Comparison of ENCODE assay signal across 8 cellular contexts in genomic region chr16:29862884-29863668, GRCh38. TPM values are rescaled to one million over a fixed set of nuclear protein-coding genes. Genes with fewer than 3 reads are reported as not detected.
DNase-seq lines count a peak whose midpoint lies in the region; ATAC-seq, FAIRE-seq and TF ChIP-seq lines count a peak whose summit lies in the region.

Gene CDIPT, minus strand, starts transcription at chr16:29863226. Its CDS starts 369 bp downstream, at chr16:29862857.

- DNase-seq in Caco-2: peak; percentile 92 to 96
- peak in 75 of 76 experiments; percentile 21 to 96 (median 89) for DNase-seq in HUDEP-2 (lab: John Stamatoyannopoulos, UW; ENCODE audit: unreplicated experiment in 76 of 76)
- DNase-seq in NOMO-1 treated with dmso at 0.1 percent for 144 hours (lab: John Stamatoyannopoulos, UW; ENCODE audit: unreplicated experiment): peak; percentile 96
- DNase-seq in activated CD8-positive, alpha-beta memory T cell treated with anti-CD3 and anti-CD28 coated beads for 48 hours (ENCODE audit: low read depth in 2 of 3, low spot score in 2 of 3): peak; percentile 70 to 79 (median 78)
- DNase-seq in H1 (ENCODE audit: low read depth in 1 of 2, low spot score in 2 of 2): peak; percentile 91 to 93
- peak; percentile 88 to 90 for DNase-seq in memory B cell (ENCODE audit: low spot score in 2 of 2)
- DNase-seq in stimulated activated CD8-positive, alpha-beta memory T cell treated with anti-CD3 and anti-CD28 coated beads, Interleukin-12 subunit alpha, Interleukin-12 subunit beta, amount 100 ng/mL, for 24 hours (ENCODE audit: extremely low read depth): peak; percentile 78

- peak within 1 kb of the TSS; percentile 89; the same call in 1 of the 2 replicates for H4K8ac ChIP-seq in H1 (ENCODE audit: extremely low read depth, insufficient read depth, low read length)

- peaks cover 0 to 9% of the 10 kb centered on the region in 2 experiments; a peak in 2 of 4 replicates for H3K79me2 ChIP-seq in H1 (ENCODE audit: control insufficient read depth in 1 of 2, insufficient read depth in 2 of 2, low read length in 2 of 2)

- peak in 1 of 2 experiments; percentile 23; a peak in 2 of 4 replicates for TF ChIP-seq RAD21 in H1 (IDR thresholded peaks at IDR 0.05 in 1 of 2, conservative IDR thresholded peaks at IDR 0.05 in 1 of 2; ENCODE audit: low read depth in 2 of 2, low read length in 2 of 2)

- H3K56ac ChIP-seq in H1 (replicated peaks; ENCODE audit: insufficient read length, low read depth, low read length): no peak within 1 kb of the TSS

- TF ChIP-seq EP300 in H1 (IDR thresholded peaks at IDR 0.05; ENCODE audit: borderline replicate concordance in 1 of 2, low read depth in 2 of 2, low read length in 2 of 2): peak in 1 of 2 experiments; percentile 99; a peak in 2 of 3 replicates

- peak within 1 kb of the TSS; percentile 99 for H2BK15ac ChIP-seq in H1 (ENCODE audit: low read length)

- peak within 1 kb of the TSS; percentile 100 for H3K27ac Mint-ChIP-seq in Caco-2 (ENCODE audit: unreplicated experiment)
- H3K27ac Mint-ChIP-seq in memory B cell: peak within 1 kb of the TSS; percentile 96

- peak within 1 kb of the TSS; percentile 99 for H3K27ac ChIP-seq in H1 (ENCODE audit: low read depth, low read length)

- peak within 1 kb of the TSS; percentile 64 to 95 for H3K4me2 ChIP-seq in H1 (ENCODE audit: insufficient read depth in 1 of 2, low read depth in 2 of 2, low read length in 2 of 2)

- TF ChIP-seq CTCF in Caco-2 (IDR thresholded peaks at IDR 0.05; ENCODE audit: insufficient read depth in 1 of 2, low read depth in 1 of 2, low read length in 1 of 2, severe bottlenecking in 1 of 2, unreplicated experiment in 1 of 2): peak; percentile 13 to 66
- TF ChIP-seq CTCF in H1 (IDR thresholded peaks at IDR 0.05; ENCODE audit: control extremely low read depth in 1 of 3, insufficient read depth in 1 of 3, low read depth in 1 of 3, low read length in 3 of 3): peak; percentile 73 to 94 (median 78)

- H3K23me2 ChIP-seq in H1 (ENCODE audit: low read depth, low read length): peaks cover 8% of the 10 kb centered on the region; the same call in 1 of the 2 replicates

- peak; percentile 91 for ATAC-seq in GM21360 (IDR thresholded peaks at IDR 0.05; ENCODE audit: unreplicated experiment)
- ATAC-seq in memory B cell (ENCODE audit: low read depth): peak; percentile 98

- intact Hi-C loops in Caco-2 (cut with micrococcal nuclease; ENCODE audit: unreplicated experiment): loop anchor here (2.0 to 10.0 kb wide), 4 partner anchors 36 to 112 kb away; partner anchors contain the start of genes KCTD13, PAGR1, SEZ6L2 and TAOK2

- H3K4me1 Mint-ChIP-seq in Caco-2 (ENCODE audit: low read depth, unreplicated experiment) (peaks cover 6% of the 10 kb centered on the region), memory B cell (peaks cover 13% of the 10 kb centered on the region)

- 1% methylated on average over 46 of the region's 57 CpGs; no CpG with 5 or more reads in 1 of the 2 experiments for WGBS in H1 (ENCODE audit: extremely low coverage in 1 of 2, insufficient coverage in 1 of 2, insufficient read length in 1 of 2, insufficient replicate concordance in 2 of 2, low coverage in 1 of 2, low lambda C conversion rate in 2 of 2, missing lambda C conversion rate in 1 of 2), 2 experiments

- peak within 1 kb of the TSS; percentile 93 for H3K4me3 Mint-ChIP-seq in Caco-2 (ENCODE audit: unreplicated experiment)
- H3K4me3 Mint-ChIP-seq in memory B cell: peak within 1 kb of the TSS; percentile 98

- peak within 1 kb of the TSS; percentile 65 to 94 (median 92) for H3K9ac ChIP-seq in H1 (replicated peaks in 1 of 4; ENCODE audit: extremely low read depth in 1 of 4, low read depth in 3 of 4, low read length in 3 of 4)

- H3K9me3 ChIP-seq in Caco-2: no peaks in the 10 kb centered on the region
- no peaks in the 10 kb centered on the region for H3K9me3 ChIP-seq in H1 (ENCODE audit: insufficient read depth in 2 of 2, low read depth in 1 of 2, low read length in 1 of 2)

- no peak within 1 kb of the TSS for H3K14ac ChIP-seq in H1 (ENCODE audit: insufficient read length)

- no peaks in the 10 kb centered on the region for H3K27me3 ChIP-seq in Caco-2 (replicated peaks; ENCODE audit: control insufficient read depth, insufficient read depth, low read length)
- no peaks in the 10 kb centered on the region for H3K27me3 ChIP-seq in H1 (replicated peaks in 1 of 4; ENCODE audit: control insufficient read depth in 3 of 4, extremely low read depth in 1 of 4, insufficient read depth in 3 of 4, low read length in 3 of 4)

- peak; percentile 78 for FAIRE-seq in H1 (lab: Jason Lieb, UNC)

- peak in 1 of 2 experiments; percentile 55; a peak in 1 of 3 replicates for TF ChIP-seq POLR2A in H1 (IDR thresholded peaks at IDR 0.05; ENCODE audit: control extremely low read depth in 1 of 2, low read depth in 2 of 2, low read length in 2 of 2)

- H4K5ac ChIP-seq in H1 (ENCODE audit: insufficient read length, low read depth, low read length): peak within 1 kb of the TSS; percentile 62

- 0 out of 2 replicates have a peak within 1 kb of the TSS, but pooled peaks have one; percentile 53 for H2AK5ac ChIP-seq in H1 (ENCODE audit: low read depth, low read length)

- H3K18ac ChIP-seq in H1 (ENCODE audit: extremely low read depth, low read length): peak within 1 kb of the TSS; percentile 93

- BruUV-seq in Caco-2 (replicated peaks; lab: Mats Ljungman, UMichigan): TSS peak; percentile 74

- no peak within 1 kb of the TSS for H3K23ac ChIP-seq in H1 (ENCODE audit: insufficient read length)

- peak within 1 kb of the TSS; percentile 39 for H3K4ac ChIP-seq in H1 (replicated peaks; ENCODE audit: insufficient read length, low read depth, low read length)

- peaks cover 9% of the 10 kb centered on the region for H3K79me1 ChIP-seq in H1 (ENCODE audit: low read depth, low read length)

- CTCF ChIA-PET in Caco-2 (lab: Charles Lee) (interaction anchor here (0.6 to 0.8 kb wide), 5 partner anchors 15 to 98 kb away, joined by 3 to 4 read pairs (median 3); partner anchors contain the start of gene TMEM219), H1 (lab: Charles Lee; ENCODE audit: partially characterized antibody) (interaction anchor here (1.0 to 4.9 kb wide), 8 partner anchors 11 to 74 kb away, joined by 3 to 21 read pairs (median 6); partner anchors contain the start of genes ASPHD1 and SEZ6L2)

- peak within 1 kb of the TSS; percentile 8 for H2BK120ac ChIP-seq in H1 (replicated peaks; ENCODE audit: low read depth, low read length)

- POLR2A ChIA-PET in Caco-2 (lab: Charles Lee) (interaction anchor here (0.6 kb wide), 1 partner anchor 34 kb away, joined by 9 read pairs; no protein-coding TSS in a partner anchor), H1 (lab: Charles Lee; ENCODE audit: partially characterized antibody) (interaction anchor here (0.6 to 3.7 kb wide), 22 partner anchors 8 to 210 kb away, joined by 3 to 11 read pairs (median 3); partner anchors contain the start of genes ASPHD1, HIRIP3, KCTD13 and KIF22)

- no peaks in the 10 kb centered on the region for H3K9me3 Mint-ChIP-seq in Caco-2 (ENCODE audit: unreplicated experiment)
- no peaks in the 10 kb centered on the region for H3K9me3 Mint-ChIP-seq in memory B cell

- peak within 1 kb of the TSS; percentile 61; the same call in 1 of the 2 replicates for H2BK20ac ChIP-seq in H1 (ENCODE audit: low read length)

- peaks cover 15% of the 10 kb centered on the region for H3K36me3 Mint-ChIP-seq in Caco-2 (ENCODE audit: insufficient read depth, unreplicated experiment)
- H3K36me3 Mint-ChIP-seq in memory B cell: peaks cover 15% of the 10 kb centered on the region

- H2AFZ ChIP-seq in H1 (ENCODE audit: low read length): peak within 1 kb of the TSS; percentile 100

- peaks cover 6% of the 10 kb centered on the region; the same call in 1 of the 2 replicates for H3K4me1 ChIP-seq in Caco-2
- H3K4me1 ChIP-seq in H1 (replicated peaks in 1 of 4; ENCODE audit: control insufficient read depth in 3 of 4, insufficient read depth in 4 of 4, low read length in 3 of 4): peaks cover 0 to 7% (median 3%) of the 10 kb centered on the region in 4 experiments; a peak in 3 of 7 replicates

- H4K20me1 ChIP-seq in H1 (replicated peaks in 1 of 2; ENCODE audit: control insufficient read depth in 1 of 2, insufficient read depth in 2 of 2, low read length in 2 of 2): peaks cover 0 to 5% of the 10 kb centered on the region in 2 experiments

- peak within 1 kb of the TSS; percentile 96 for H2BK5ac ChIP-seq in H1 (ENCODE audit: low read depth, low read length)

- H3K27me3 Mint-ChIP-seq in Caco-2 (ENCODE audit: insufficient read depth, unreplicated experiment) (no peaks in the 10 kb centered on the region), memory B cell (peaks cover 7% of the 10 kb centered on the region)

- H3K4me3 ChIP-seq in Caco-2 (ENCODE audit: low read depth, low read length) (peak within 1 kb of the TSS; percentile 80), H1 (ENCODE audit: extremely low read depth in 1 of 4, insufficient read depth in 2 of 4, low read depth in 3 of 4, low read length in 4 of 4) (peak within 1 kb of the TSS; percentile 82 to 90 (median 90))

- peak within 1 kb of the TSS; percentile 15 for H4K91ac ChIP-seq in H1 (replicated peaks; ENCODE audit: insufficient read length, low read length)

- H2BK12ac ChIP-seq in H1 (ENCODE audit: low read depth, low read length): peak within 1 kb of the TSS; percentile 63

- H3K36me3 ChIP-seq in Caco-2 (ENCODE audit: control insufficient read depth, insufficient read depth, low read length) (peaks cover 1% of the 10 kb centered on the region; the same call in 1 of the 2 replicates), H1 (ENCODE audit: control insufficient read depth in 2 of 4, insufficient read depth in 4 of 4, low read length in 3 of 4) (peaks cover 0 to 11% (median 6%) of the 10 kb centered on the region in 4 experiments; a peak in 5 of 8 replicates)

TF ChIP-seq in H1, 55 proteins besides CTCF, POLR2A, EP300 and RAD21 (continues in another document):
- TF ChIP-seq TBP (IDR thresholded peaks at IDR 0.05; ENCODE audit: low read depth, low read length): peak; percentile 76
- no peak for TF ChIP-seq HDAC6 (IDR thresholded peaks at IDR 0.05; ENCODE audit: low read depth, low read length)
- peak; percentile 89 for TF ChIP-seq EGR1 (IDR thresholded peaks at IDR 0.05; ENCODE audit: borderline replicate concordance, low read depth, low read length)
- no peak for TF ChIP-seq NRF1 (IDR thresholded peaks at IDR 0.05; ENCODE audit: low read depth, low read length)
- TF ChIP-seq KDM5A (IDR thresholded peaks at IDR 0.05; ENCODE audit: low read length): no peak
- TF ChIP-seq CTBP2 (IDR thresholded peaks at IDR 0.05; ENCODE audit: borderline replicate concordance, insufficient read depth, insufficient read length, low read length): no peak

RNA-seq across cellular contexts. Expression of gene CDIPT, which starts in this region (rescaled TPM):
- 56.6 and 57.1 TPM in 2 replicates for total RNA-seq in Caco-2 (2022)
- total RNA-seq in H1 (2021; fragmentation: NEBNext Ultra II Directional; extraction: Animal tissue kit (Norgen Biotek cat#: 25700)): 69.2 and 70.9 TPM in 2 replicates
- polyA plus RNA-seq in H1 (2011; rRNA removed): 140 and 190 TPM in 2 replicates
- polyA plus RNA-seq in H1 (2011; cell fraction: cytosol; rRNA removed): 121 TPM
- 112 TPM for polyA plus RNA-seq in H1 (2011; cell fraction: nucleus; rRNA removed)
- 68.6 to 81.2 TPM (median 78.1 TPM) in 4 replicates for polyA plus RNA-seq in H1 (2012, experiment 1 of 2)
- 94.9 TPM for polyA plus RNA-seq in H1 (2012, experiment 2 of 2)
- 63.4 TPM for polyA plus RNA-seq in H1 (2013, experiment 1 of 2)
- 67.9 TPM for polyA plus RNA-seq in H1 (2013, experiment 2 of 2)
- polyA minus RNA-seq in H1 (2011; rRNA and poly(A)+ RNA removed): 50.1 and 60.7 TPM in 2 replicates
- polyA minus RNA-seq in H1 (2011; cell fraction: cytosol; rRNA and poly(A)+ RNA removed): 63.3 TPM
- polyA minus RNA-seq in H1 (2011; cell fraction: nucleus; rRNA and poly(A)+ RNA removed): 28.2 TPM

Comparison
In these comparisons a context has a peak if more than half of its experiments do, and no peak if none do; other contexts are left out.
1. Peak in every context shown above with its lines: DNase-seq, ATAC-seq, H3K4me3 ChIP-seq and H3K27ac ChIP-seq.